11 cellular contexts compared by ENCODE assay signal in the genomic region with DNA sequence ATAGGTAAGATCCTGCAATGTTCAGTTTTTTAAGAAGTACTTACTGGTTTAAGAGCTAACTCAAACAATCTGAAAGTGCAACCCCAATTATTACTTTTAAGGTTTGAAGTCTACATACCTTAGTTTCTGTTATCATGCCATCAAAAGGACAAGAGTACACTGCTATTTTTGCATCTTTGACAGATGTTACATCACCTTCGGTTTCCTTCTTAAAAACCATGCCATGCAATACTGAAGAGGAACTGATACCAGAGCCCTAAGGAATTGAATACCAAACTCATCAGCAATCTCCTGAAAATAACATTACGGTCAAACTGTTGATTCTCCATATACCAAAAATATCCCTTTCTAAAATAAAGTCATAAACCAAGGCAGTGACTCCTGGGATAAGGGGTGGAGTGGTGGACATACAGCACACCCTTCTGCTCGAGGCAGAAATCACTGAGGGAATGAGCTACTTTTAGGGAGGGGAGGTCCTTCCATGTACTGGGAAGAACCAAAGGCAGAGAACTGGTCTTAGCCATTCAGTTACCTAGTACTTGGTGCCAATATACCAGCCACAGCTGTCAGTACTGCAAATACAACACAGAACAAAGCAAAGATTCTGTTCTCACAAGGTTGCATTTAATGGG. TPM values are rescaled to one million over a fixed set of nuclear protein-coding genes. Genes with fewer than 3 reads are reported as not detected.
DNase-seq lines count a peak whose midpoint lies in the region; ATAC-seq and TF ChIP-seq lines count a peak whose summit lies in the region.
"Had no signal": no experiment of that assay in that cellular context is flagged by ENCODE, and none has a peak within 500 bp of the region (broad histone marks: within the 10 kb centered on the region; RNA-seq: fewer than 3 reads in every experiment).

No MANE protein-coding gene starts in this region.

- intact Hi-C loops in ascending aorta (cut with DNase I), result no loop called here

- no peaks in the 10 kb centered on the region for H3K9me3 Mint-ChIP-seq in naive B cell
- H3K9me3 Mint-ChIP-seq: neural crest cell had no signal

- no peak overlapping the region for H3K27ac ChIP-seq in ascending aorta
- H3K27ac ChIP-seq: adrenal gland had no signal

- ATAC-seq in GM18868 (IDR thresholded peaks at IDR 0.05; ENCODE audit: unreplicated experiment) (peak; percentile 100), GM21723 (IDR thresholded peaks at IDR 0.05; ENCODE audit: unreplicated experiment) (peak; percentile 98), HG03457 (IDR thresholded peaks at IDR 0.05; ENCODE audit: unreplicated experiment) (peak; percentile 80), naive B cell (ENCODE audit: low read depth in 2 of 2) (peak; percentile 63 to 75)

- peak overlapping the region in 1 of 6 donors; percentile 49 for H3K27ac Mint-ChIP-seq in naive B cell

- H3K27me3 Mint-ChIP-seq in naive B cell, result no peaks in the 10 kb centered on the region

- peaks cover 0 to 16% (median 5%) of the 10 kb centered on the region in 3 donors for H3K4me1 Mint-ChIP-seq in naive B cell
- H3K4me1 Mint-ChIP-seq: neural crest cell had no signal

- H3K4me1 ChIP-seq in ascending aorta, result no peaks in the 10 kb centered on the region

- no peak for TF ChIP-seq CTCF in ascending aorta (IDR thresholded peaks at IDR 0.05)

- H3K4me3 Mint-ChIP-seq in naive B cell, result no peak overlapping the region
- H3K4me3 Mint-ChIP-seq: neural crest cell had no signal

- H3K36me3 Mint-ChIP-seq in naive B cell, result peaks cover 18 to 39% of the 10 kb centered on the region in 2 donors

- no peaks in the 10 kb centered on the region for H3K27me3 ChIP-seq in ascending aorta
- H3K27me3 ChIP-seq: adrenal gland had no signal

- peaks cover 88 to 89% of the 10 kb centered on the region in 2 donors for H3K36me3 ChIP-seq in ascending aorta

- no peak overlapping the region for H3K4me3 ChIP-seq in ascending aorta
- H3K4me3 ChIP-seq: adrenal gland had no signal

- DNase-seq in naive B cell, result no peak
- no peak for DNase-seq in ascending aorta (ENCODE audit: low spot score in 2 of 2)
- DNase-seq in NCI-H510A (lab: John Stamatoyannopoulos, UW), result no peak
- DNase-seq in islet precursor cell, result no peak
- DNase-seq in COLO668 (lab: John Stamatoyannopoulos, UW; ENCODE audit: unreplicated experiment), result no peak
- DNase-seq: adrenal gland, NCI-H1436 had no signal

- no peaks in the 10 kb centered on the region for H3K9me3 ChIP-seq in ascending aorta
- H3K9me3 ChIP-seq: adrenal gland had no signal

RNA-seq across cellular contexts. Expression of a gene that starts 8.5 kb away (rescaled TPM):
- 100 to 1,000 TPM; 111 to 151 (median 120) TPM for polyA plus RNA-seq in naive B cell (ENCODE audit: low read depth in 6 of 6)
- 36.7 TPM for total RNA-seq in ascending aorta

RNA-seq across cellular contexts. Expression of a gene that starts 40.5 kb away (rescaled TPM):
- 10 to 100 TPM; 18.2 to 31.9 (median 23.0) TPM for polyA plus RNA-seq in naive B cell (ENCODE audit: low read depth in 6 of 6)
- total RNA-seq in ascending aorta, result 7.2 TPM

RNA-seq across cellular contexts. Expression of a gene that starts 45.8 kb away (rescaled TPM):
- polyA plus RNA-seq in naive B cell (ENCODE audit: low read depth in 6 of 6), result 10 to 100 TPM in 4 of 6 donors, 1 to 10 TPM in 2; 4.7 to 14.9 (median 12.0) TPM
- 1.7 TPM for total RNA-seq in ascending aorta
